ENCODE assay signal across 9 cellular contexts in genomic region chr5:157821822-157822622, GRCh38. TPM values are rescaled to one million over a fixed set of nuclear protein-coding genes. Genes with fewer than 3 reads are reported as not detected.
DNase-seq lines count a peak whose midpoint lies in the region; ATAC-seq and TF ChIP-seq lines count a peak whose summit lies in the region.
"Had no signal": no experiment of that assay in that cellular context is flagged by ENCODE, and none has a peak within 500 bp of the region (broad histone marks: within the 10 kb centered on the region; RNA-seq: fewer than 3 reads in every experiment).

No MANE protein-coding gene starts in this region.

- H3K27ac ChIP-seq in DND-41 (ENCODE audit: low read length) (0 out of 2 replicates have a peak overlapping the region, but pooled peaks have one; percentile 11), fibroblast of lung (ENCODE audit: insufficient read depth, low read length) (no peak overlapping the region), tibial artery (peak overlapping the region in 1 of 2 donors; percentile 19)

- H3K9ac ChIP-seq in DND-41 (ENCODE audit: low read depth, low read length) = no peak overlapping the region
- H3K9ac ChIP-seq in fibroblast of lung (ENCODE audit: insufficient read depth, low read length) = no peak overlapping the region

- no peak for TF ChIP-seq CTCF in DND-41 (IDR thresholded peaks at IDR 0.05; ENCODE audit: borderline replicate concordance, extremely low read depth, low read length, poor library complexity, severe bottlenecking)
- no peak for TF ChIP-seq CTCF in fibroblast of lung (conservative IDR thresholded peaks at IDR 0.05 in 1 of 2, IDR thresholded peaks at IDR 0.05 in 1 of 2; ENCODE audit: low read depth in 1 of 2, low read length in 2 of 2)
- no peak for TF ChIP-seq CTCF in tibial artery (IDR thresholded peaks at IDR 0.05)

- H3K4me3 ChIP-seq in DND-41 (ENCODE audit: low read depth in 1 of 2, low read length in 2 of 2) (no peak overlapping the region), fibroblast of lung (replicated peaks in 1 of 4; ENCODE audit: control extremely low read depth in 1 of 4, insufficient read depth in 1 of 4, low read depth in 3 of 4, low read length in 4 of 4) (no peak overlapping the region), tibial artery (no peak overlapping the region)

- H3K4me1 ChIP-seq in DND-41 (ENCODE audit: insufficient read depth, low read length) (peaks cover 7% of the 10 kb centered on the region; the same call in 1 of the 2 replicates), fibroblast of lung (ENCODE audit: control insufficient read depth, extremely low read depth, insufficient read depth, low read length) (peaks cover 9% of the 10 kb centered on the region), tibial artery (peaks cover 0 to 74% (median 15%) of the 10 kb centered on the region in 4 donors)

- no peak for ATAC-seq in DND-41 (ENCODE audit: insufficient read depth, low read depth)

- H3K9me3 ChIP-seq in DND-41 (ENCODE audit: insufficient read depth, low read length, severe bottlenecking) (no peaks in the 10 kb centered on the region), fibroblast of lung (ENCODE audit: control insufficient read depth, insufficient read depth, low read depth, low read length) (no peaks in the 10 kb centered on the region), tibial artery (no peaks in the 10 kb centered on the region)

- no peak for DNase-seq in DND-41
- DNase-seq in LHCN-M2 (ENCODE audit: low read depth) = peak; percentile 21
- peak; percentile 47 to 50 for DNase-seq in fibroblast of lung (ENCODE audit: low read depth in 2 of 2)
- DNase-seq in renal cortical epithelial cell (ENCODE audit: low read depth) = peak; percentile 49
- no peak for DNase-seq in KG1 (lab: John Stamatoyannopoulos, UW)
- DNase-seq in tibial artery = no peak
- no peak for DNase-seq in OCI-M2 (lab: John Stamatoyannopoulos, UW; ENCODE audit: unreplicated experiment)
- DNase-seq: NCI-H1048, NCI-H82 had no signal

- peaks cover 13% of the 10 kb centered on the region; the same call in 1 of the 2 replicates for H3K36me3 ChIP-seq in DND-41 (ENCODE audit: insufficient read depth, low read length)
- no peaks in the 10 kb centered on the region for H3K36me3 ChIP-seq in fibroblast of lung (ENCODE audit: control insufficient read depth, insufficient read depth, low read length)
- H3K36me3 ChIP-seq in tibial artery = no peaks in the 10 kb centered on the region

- H3K79me2 ChIP-seq in DND-41 (ENCODE audit: insufficient read depth, low read length) (peaks cover 100% of the 10 kb centered on the region), fibroblast of lung (ENCODE audit: control insufficient read depth, insufficient read depth, low read length) (peaks cover 31% of the 10 kb centered on the region)

- intact Hi-C loops in tibial artery (cut with DNase I; ENCODE audit: low total_unique reads) = loop anchor here (2.0 kb wide), 1 partner anchor 171 kb away; no protein-coding TSS in a partner anchor

- H3K4me2 ChIP-seq in DND-41 (ENCODE audit: insufficient read depth, low read length) = no peak overlapping the region
- peak overlapping the region; percentile 42 for H3K4me2 ChIP-seq in fibroblast of lung (ENCODE audit: extremely low read depth, insufficient read depth, low read length)

- H4K20me1 ChIP-seq in DND-41 (ENCODE audit: insufficient read depth, low read length) = peaks cover 54% of the 10 kb centered on the region; the same call in 1 of the 2 replicates
- peaks cover 2% of the 10 kb centered on the region for H4K20me1 ChIP-seq in fibroblast of lung (ENCODE audit: control insufficient read depth, extremely low read depth, insufficient read depth, low read length)

- H2AFZ ChIP-seq in DND-41 (ENCODE audit: low read depth, low read length) (no peak overlapping the region), fibroblast of lung (ENCODE audit: low read length) (no peak overlapping the region)

- H3K27me3 ChIP-seq in DND-41 (ENCODE audit: insufficient read depth, low read length, poor library complexity) = no peaks in the 10 kb centered on the region
- no peaks in the 10 kb centered on the region for H3K27me3 ChIP-seq in fibroblast of lung (ENCODE audit: control insufficient read depth, insufficient read depth, low read length)
- no peaks in the 10 kb centered on the region for H3K27me3 ChIP-seq in tibial artery

RNA-seq across cellular contexts. Expression of gene CLINT1, which starts 36.9 kb away (rescaled TPM):
- total RNA-seq in LHCN-M2 (2014; rRNA removed) (52.6 and 64.8 TPM in 2 replicates), fibroblast of lung (65.2 and 82.4 TPM in 2 replicates), renal cortical epithelial cell (82.1 and 176 TPM in 2 replicates)
- polyA plus RNA-seq in LHCN-M2 (2012) = 30.6 TPM
- 95.7 and 99.0 TPM in 2 replicates for polyA plus RNA-seq in fibroblast of lung
- 50.8 and 51.3 TPM in 2 replicates for polyA plus RNA-seq in fibroblast of lung (2012)
- 235 and 332 TPM in 2 replicates for polyA minus RNA-seq in fibroblast of lung (ENCODE audit: low replicate concordance)

Comparison
In these comparisons a context has a peak if more than half of its experiments do, and no peak if none do; other contexts are left out.
1. DNase-seq: peak in LHCN-M2 (single experiment), fibroblast of lung (2 of 2) and renal cortical epithelial cell (single experiment); none in DND-41 (single experiment), KG1 (single experiment), tibial artery (0 of 2) and OCI-M2 (single experiment).